8 cellular contexts compared by ENCODE assay signal in the genomic region with DNA sequence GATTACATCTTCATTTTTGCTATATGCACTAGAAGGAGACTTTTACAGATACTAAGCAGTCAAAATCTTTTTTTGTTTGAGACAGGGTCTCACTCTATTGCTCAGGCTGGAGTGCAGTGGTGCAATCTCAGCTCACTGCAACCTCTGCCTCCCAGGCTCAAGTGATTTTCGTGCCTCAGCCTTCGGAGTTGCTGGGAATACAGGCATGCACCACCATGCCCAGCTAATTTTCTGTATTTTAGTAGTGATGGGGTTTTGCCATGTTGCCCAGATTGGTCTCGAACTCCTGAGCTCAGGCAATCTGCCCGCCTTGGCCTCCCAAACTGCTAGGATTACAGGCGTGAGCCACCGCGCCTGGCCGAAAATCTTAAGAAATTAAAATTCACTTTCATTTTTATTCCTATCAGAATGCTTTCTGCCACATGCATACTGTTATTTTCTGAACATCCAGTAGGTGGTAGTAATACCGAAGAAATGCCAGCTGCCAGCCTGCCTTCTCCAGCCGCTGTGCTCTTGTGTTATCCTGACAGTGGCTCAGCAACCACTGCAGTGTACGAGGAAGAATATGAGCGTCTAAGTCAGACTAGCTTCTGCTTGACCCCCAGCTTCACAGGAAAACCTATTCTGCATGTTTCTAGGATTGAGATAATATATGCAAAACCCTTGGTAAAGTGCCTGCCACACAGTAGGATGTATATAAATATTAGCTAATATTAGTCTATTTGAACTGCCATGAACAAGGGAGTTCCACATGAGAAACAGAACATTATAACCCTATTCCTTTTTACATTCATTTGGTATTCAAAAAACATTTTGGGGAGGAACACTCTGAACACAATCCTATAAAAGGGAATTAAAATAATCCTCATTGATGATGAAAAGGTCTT. TPM values are rescaled to one million over a fixed set of nuclear protein-coding genes. Genes with fewer than 3 reads are reported as not detected.
DNase-seq lines count a peak whose midpoint lies in the region; ATAC-seq and TF ChIP-seq lines count a peak whose summit lies in the region.

No MANE protein-coding gene starts in this region.

- TF ChIP-seq CTCF in AG10803 (conservative IDR thresholded peaks at IDR 0.05; ENCODE audit: low read length), result peak; percentile 75
- TF ChIP-seq CTCF in lower leg skin (IDR thresholded peaks at IDR 0.05), result peak in 1 of 3 donors; percentile 68

- no peak for TF ChIP-seq POLR2A in lower leg skin (IDR thresholded peaks at IDR 0.05)

- DNase-seq in AG10803 (ENCODE audit: low read depth), result peak; percentile 75
- DNase-seq in NCI-H345 treated with DMSO at 0.1 percent for 48 hours (lab: John Stamatoyannopoulos, UW; ENCODE audit: unreplicated experiment), result peak; percentile 0
- DNase-seq in activated CD4-positive, alpha-beta T cell treated with anti-CD3 and anti-CD28 coated beads for 1 hour, result peak; percentile 21
- peak; percentile 20 for DNase-seq in dedifferentiated amniotic fluid mesenchymal stem cell (ENCODE audit: extremely low spot score)
- peak; percentile 21 to 88 for DNase-seq in lower leg skin (ENCODE audit: low spot score in 2 of 2)
- peak; percentile 13 to 31 (median 23) for DNase-seq in stimulated activated CD4-positive, alpha-beta T cell treated with anti-CD3 and anti-CD28 coated beads, TNF-alpha, amount 100 ng/mL, for 24 hours (ENCODE audit: low read depth in 3 of 3)

- ATAC-seq in GM18520 (IDR thresholded peaks at IDR 0.05; ENCODE audit: unreplicated experiment) (peak; percentile 56), HG03108 (IDR thresholded peaks at IDR 0.05; ENCODE audit: unreplicated experiment) (peak; percentile 67)

- intact Hi-C loops in lower leg skin (cut with DNase I; ENCODE audit: low total_unique reads), result no loop called here

- WGBS in lower leg skin, 2 donors, result 40 to 47% methylated on average over 12 of the region's 12 CpGs

- H3K4me3 ChIP-seq in AG10803 (ENCODE audit: low read length) (peak overlapping the region; percentile 25), lower leg skin (ENCODE audit: low read depth, poor library complexity, severe bottlenecking) (no peak overlapping the region)

RNA-seq across cellular contexts. Expression of gene RPAP3, which starts 54.2 kb away (rescaled TPM):
- total RNA-seq in lower leg skin, result 10 to 100 TPM in 1 of 4 donors, 1 to 10 TPM in 3; 6.8 to 13.0 (median 7.9) TPM

Comparison
In these comparisons a context has a peak if more than half of its experiments do, and no peak if none do; other contexts are left out.
1. DNase-seq: peak in every context shown above with its lines; median percentile 75 in AG10803; 54 in lower leg skin; 23 in stimulated activated CD4-positive, alpha-beta T cell treated with anti-CD3 and anti-CD28 coated beads, TNF-alpha, amount 100 ng/mL, for 24 hours; 21 in activated CD4-positive, alpha-beta T cell treated with anti-CD3 and anti-CD28 coated beads for 1 hour; 20 in dedifferentiated amniotic fluid mesenchymal stem cell; 0 in NCI-H345 treated with DMSO at 0.1 percent for 48 hours.